13 cellular contexts compared by ENCODE assay signal in the genomic region with DNA sequence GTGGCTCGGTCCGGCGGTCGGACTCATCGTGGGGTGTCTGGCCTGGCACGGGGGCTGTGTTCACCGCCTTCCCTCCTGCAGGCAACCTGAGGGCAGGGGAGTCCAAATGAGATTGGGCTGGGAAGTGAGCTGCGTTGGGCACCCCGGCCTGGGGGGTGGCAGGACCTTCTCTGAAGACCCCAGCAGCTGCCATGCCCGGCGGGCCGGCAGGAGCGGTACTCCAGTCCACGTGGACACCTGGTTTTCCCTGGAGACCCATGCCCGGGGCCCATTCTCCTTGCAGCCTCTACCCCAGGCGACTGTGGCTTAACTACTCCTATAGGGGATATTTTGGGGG. TPM values are rescaled to one million over a fixed set of nuclear protein-coding genes. Genes with fewer than 3 reads are reported as not detected.
"Had no signal": no experiment of that assay in that cellular context is flagged by ENCODE, and none has a peak within 500 bp of the region (broad histone marks: within the 10 kb centered on the region; RNA-seq: fewer than 3 reads in every experiment).

No MANE protein-coding gene starts in this region.

- ATAC-seq: Right ventricle myocardium inferior had no signal

- H3K4me3 ChIP-seq: PC-9, Peyer's patch, SJCRH30 had no signal

- H3K36me3 ChIP-seq: Peyer's patch, SJCRH30 had no signal

- H3K27ac ChIP-seq: PC-9, SJCRH30 had no signal

- H3K27me3 ChIP-seq: Peyer's patch had no signal

- DNase-seq: KBM-7, MM.1S, NCI-H1436, NCI-H2081 treated with DMSO at 0.1 percent for 48 hours, NCI-H2171, NCI-H446, NCI-H524 treated with DMSO at 0.1 percent for 48 hours, PC-9, SJCRH30 had no signal

- H2AFZ ChIP-seq: PC-9 had no signal

- H3K9me3 ChIP-seq: Peyer's patch, SJCRH30 had no signal

- H3K4me2 ChIP-seq: PC-9 had no signal

RNA-seq across cellular contexts. Expression of a gene that starts 24.5 kb away (rescaled TPM):
- total RNA-seq: OCI-LY7, RPMI7951 had no signal

RNA-seq across cellular contexts. Expression of a gene that starts 47.9 kb away (rescaled TPM):
- total RNA-seq: OCI-LY7 had no signal
